In the genomic region with DNA sequence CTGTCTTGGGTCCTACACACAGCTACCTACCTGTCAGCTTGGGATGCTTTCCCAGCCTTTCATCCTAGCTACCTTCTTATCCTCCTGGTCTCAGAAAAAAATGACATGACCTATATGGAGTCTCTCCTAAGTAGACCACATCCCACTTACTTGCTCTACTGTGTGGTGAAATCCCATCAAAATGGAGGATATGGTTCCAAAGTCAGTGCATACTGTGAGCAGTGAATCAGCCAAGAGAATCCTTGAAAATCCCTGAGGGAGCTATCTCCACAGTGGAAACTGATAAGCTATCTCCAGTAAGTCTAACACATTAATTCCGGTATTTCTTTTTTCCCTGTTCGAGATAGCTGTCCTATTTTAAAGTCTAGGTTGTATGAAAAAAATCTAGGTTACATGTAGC, we compare ENCODE assay signal across 18 cellular contexts.
DNase-seq lines count a peak whose midpoint lies in the region; ATAC-seq and TF ChIP-seq lines count a peak whose summit lies in the region.
"Had no signal": no experiment of that assay in that cellular context is flagged by ENCODE, and none has a peak within 500 bp of the region (broad histone marks: within the 10 kb centered on the region; RNA-seq: fewer than 3 reads in every experiment).

No MANE protein-coding gene starts in this region.

- H4K20me1 ChIP-seq in mammary epithelial cell (ENCODE audit: insufficient read depth, low read length) = no peaks in the 10 kb centered on the region
- H4K20me1 ChIP-seq in smooth muscle cell (ENCODE audit: low read depth) = no peaks in the 10 kb centered on the region

- H3K4me1 ChIP-seq in mammary epithelial cell (ENCODE audit: insufficient read depth, low read length) (peaks cover 36% of the 10 kb centered on the region), smooth muscle cell (ENCODE audit: low read depth) (peaks cover 10% of the 10 kb centered on the region)

- H2AFZ ChIP-seq in mammary epithelial cell (ENCODE audit: low read depth, low read length) (no peak overlapping the region), smooth muscle cell (ENCODE audit: low read depth) (no peak overlapping the region)
- H2AFZ ChIP-seq: GM23338 had no signal

- TF ChIP-seq CTCF in RWPE1 (conservative IDR thresholded peaks at IDR 0.05; ENCODE audit: low read depth) (no peak), mammary epithelial cell (conservative IDR thresholded peaks at IDR 0.05 in 1 of 2, IDR thresholded peaks at IDR 0.05 in 1 of 2; ENCODE audit: extremely low read depth in 1 of 2, insufficient read depth in 1 of 2, low read depth in 1 of 2, low read length in 2 of 2) (no peak), smooth muscle cell (IDR thresholded peaks at IDR 0.05; ENCODE audit: borderline replicate concordance, insufficient read depth, poor library complexity, severe bottlenecking) (no peak)

- in situ Hi-C loops in mammary epithelial cell (cut with MboI; ENCODE audit: low sequenced_read_pairs in 2 of 2) = no loop called here

- intact Hi-C loops in mammary epithelial cell (cut with micrococcal nuclease) = no loop called here

- no peak overlapping the region for H3K4me2 ChIP-seq in mammary epithelial cell (ENCODE audit: insufficient read depth, low read depth, low read length)
- peak overlapping the region; percentile 33 for H3K4me2 ChIP-seq in smooth muscle cell
- H3K4me2 ChIP-seq: GM23338 had no signal

- H3F3A ChIP-seq in smooth muscle cell (ENCODE audit: low read depth) = peaks cover 14% of the 10 kb centered on the region

- H3K27ac ChIP-seq in RWPE1 (peak overlapping the region; percentile 35; the same call in 1 of the 2 replicates), mammary epithelial cell (ENCODE audit: insufficient read depth, low read depth, low read length) (peak overlapping the region; percentile 89), smooth muscle cell (ENCODE audit: low read depth) (peak overlapping the region; percentile 84)

- POLR2A ChIA-PET in RWPE1 (lab: Yijun Ruan, JAX; ENCODE audit: low non-redundant PET) = no interaction called here

- CTCF ChIA-PET in RWPE1 (lab: Yijun Ruan, JAX) (no interaction called here), mammary epithelial cell (lab: Charles Lee; ENCODE audit: low non-redundant PET) (no interaction called here)

- dilution Hi-C loops in mammary epithelial cell (cut with HindIII; ENCODE audit: low sequenced_read_pairs) = no loop called here

- H3K79me2 ChIP-seq in mammary epithelial cell (ENCODE audit: insufficient read depth, low read length) (no peaks in the 10 kb centered on the region), smooth muscle cell (ENCODE audit: low read depth) (no peaks in the 10 kb centered on the region)

- H3K9me3 ChIP-seq in mammary epithelial cell (replicated peaks; ENCODE audit: insufficient read depth, low read length) = no peaks in the 10 kb centered on the region
- no peaks in the 10 kb centered on the region for H3K9me3 ChIP-seq in smooth muscle cell (replicated peaks; ENCODE audit: low read depth)

- no peak overlapping the region for H3K9ac ChIP-seq in mammary epithelial cell (ENCODE audit: insufficient read depth, low read length)
- H3K9ac ChIP-seq in smooth muscle cell (ENCODE audit: low read depth) = no peak overlapping the region

- no peaks in the 10 kb centered on the region for H3K36me3 ChIP-seq in mammary epithelial cell (ENCODE audit: insufficient read depth, low read length)
- H3K36me3 ChIP-seq in smooth muscle cell (ENCODE audit: low read depth) = no peaks in the 10 kb centered on the region

- DNase-seq in RWPE1 (ENCODE audit: low spot score) (no peak), mammary epithelial cell (no peak), iris pigment epithelial cell (ENCODE audit: low read depth) (peak; percentile 16), smooth muscle cell (lab: John Stamatoyannopoulos, UW; ENCODE audit: unreplicated experiment) (no peak), mucosa of gallbladder (ENCODE audit: low spot score) (no peak)
- DNase-seq: AML-193; Calu3; CD4-positive, CD25-positive, alpha-beta regulatory T cell; DND-41; GF-D8; KBM-7; NCI-H1092 treated with DMSO at 0.1 percent for 48 hours; NCI-H1694; NCI-H2107; NK-92 treated with Interleukin-12 subunit alpha and Interleukin-12 subunit beta, amount 100 ng/mL, for 24 hours had no signal

- no peaks in the 10 kb centered on the region for H3K27me3 ChIP-seq in mammary epithelial cell (ENCODE audit: insufficient read depth, low read length)
- H3K27me3 ChIP-seq in smooth muscle cell (ENCODE audit: low read depth) = no peaks in the 10 kb centered on the region

- H3K4me3 ChIP-seq in mammary epithelial cell (replicated peaks in 1 of 3; ENCODE audit: insufficient read depth in 1 of 3, low read depth in 2 of 3, low read length in 3 of 3) (no peak overlapping the region), smooth muscle cell (no peak overlapping the region)
- H3K4me3 ChIP-seq: GM23338 had no signal

- 100% methylated on average over 2 of the region's 2 CpGs for WGBS in mammary epithelial cell (ENCODE audit: low coverage, missing lambda C conversion rate)
- 31% methylated on average over 2 of the region's 2 CpGs for WGBS in smooth muscle cell (ENCODE audit: low lambda C conversion rate)

- no TSS peak for BruUV-seq in mammary epithelial cell (replicated peaks; lab: Mats Ljungman, UMichigan)

- no peak for ATAC-seq in HG03108 (IDR thresholded peaks at IDR 0.05; ENCODE audit: unreplicated experiment)
- no peak for ATAC-seq in HG03196 (IDR thresholded peaks at IDR 0.05; ENCODE audit: unreplicated experiment)
- ATAC-seq: GM23338 had no signal

Comparison
In these comparisons a context has a peak if more than half of its experiments do, and no peak if none do; other contexts are left out.
1. H3K27ac ChIP-seq: peak in every context shown above with its lines; median percentile 89 in mammary epithelial cell; 84 in smooth muscle cell; 35 in RWPE1.